ENCODE assay signal across 13 cellular contexts in genomic region chr6:4320860-4321259, GRCh38.
DNase-seq lines count a peak whose midpoint lies in the region; ATAC-seq and TF ChIP-seq lines count a peak whose summit lies in the region.
"Had no signal": no experiment of that assay in that cellular context is flagged by ENCODE, and none has a peak within 500 bp of the region (broad histone marks: within the 10 kb centered on the region; RNA-seq: fewer than 3 reads in every experiment).

No MANE protein-coding gene starts in this region.

- H3K4me1 ChIP-seq in CD8-positive, alpha-beta T cell (ENCODE audit: insufficient read depth, low read length), result no peaks in the 10 kb centered on the region

- ATAC-seq in CD8-positive, alpha-beta T cell, result no peak

- no peaks in the 10 kb centered on the region for H3K36me3 ChIP-seq in CD8-positive, alpha-beta T cell (ENCODE audit: insufficient read depth, low read length)

- no peak overlapping the region for H3K27ac Mint-ChIP-seq in CD8-positive, alpha-beta T cell
- H3K27ac Mint-ChIP-seq: activated B cell treated with CpG ODN at 0.5 μM for 24 hours; activated naive CD8-positive, alpha-beta T cell treated with anti-CD3 and anti-CD28 coated beads for 36 hours; immature natural killer cell had no signal

- CTCF ChIA-PET in HEK293T (lab: Yijun Ruan, JAX), result no interaction called here
- CTCF ChIA-PET in CD8-positive, alpha-beta T cell (lab: Charles Lee), result no interaction called here

- H3K27me3 Mint-ChIP-seq in CD8-positive, alpha-beta T cell (ENCODE audit: low read depth), result peaks cover 18% of the 10 kb centered on the region

- intact Hi-C loops in CD8-positive, alpha-beta T cell (cut with DNase I, micrococcal nuclease), result no loop called here

- H3K4me3 Mint-ChIP-seq in CD8-positive, alpha-beta T cell, result no peak overlapping the region
- H3K4me3 Mint-ChIP-seq: activated B cell treated with CpG ODN at 0.5 μM for 24 hours; activated naive CD8-positive, alpha-beta T cell treated with anti-CD3 and anti-CD28 coated beads for 36 hours; immature natural killer cell had no signal

- DNase-seq in HEK293T (ENCODE audit: extremely low spot score) (peak; percentile 43), amniotic epithelial cell (ENCODE audit: low read depth) (peak; percentile 100), kidney tubule cell (ENCODE audit: low spot score) (peak; percentile 87), mesenteric fat pad (ENCODE audit: low spot score) (no peak)
- no peak for DNase-seq in CD8-positive, alpha-beta T cell
- DNase-seq in stimulated activated CD4-positive, alpha-beta T cell treated with anti-CD3 and anti-CD28 coated beads, Interleukin-2, amount 100 ng/mL, for 24 hours, result no peak
- DNase-seq in stimulated activated CD4-positive, alpha-beta T cell treated with anti-CD3 and anti-CD28 coated beads, Interleukin-4, amount 100 ng/mL, for 24 hours, result no peak
- DNase-seq: activated B cell treated with CpG ODN at 0.5 μM for 24 hours; activated naive CD8-positive, alpha-beta T cell treated with anti-CD3 and anti-CD28 coated beads for 36 hours; immature natural killer cell; NCI-H446; stimulated activated CD4-positive, alpha-beta T cell treated with anti-CD3 and anti-CD28 coated beads, Interleukin-4, amount 100 ng/mL, for 4 hours had no signal

- no peaks in the 10 kb centered on the region for H3K4me1 Mint-ChIP-seq in CD8-positive, alpha-beta T cell (ENCODE audit: low read depth)
- H3K4me1 Mint-ChIP-seq: immature natural killer cell had no signal

- no peaks in the 10 kb centered on the region for H3K27me3 ChIP-seq in CD8-positive, alpha-beta T cell (ENCODE audit: insufficient read depth, low read length)

- no peaks in the 10 kb centered on the region for H3K36me3 Mint-ChIP-seq in CD8-positive, alpha-beta T cell
- H3K36me3 Mint-ChIP-seq: activated naive CD8-positive, alpha-beta T cell treated with anti-CD3 and anti-CD28 coated beads for 36 hours; immature natural killer cell had no signal

- H3K4me3 ChIP-seq in CD8-positive, alpha-beta T cell (ENCODE audit: low read depth, low read length), result no peak overlapping the region

- no peak for TF ChIP-seq CTCF in 22Rv1 (IDR thresholded peaks at IDR 0.05)
- TF ChIP-seq CTCF in CD8-positive, alpha-beta T cell (IDR thresholded peaks at IDR 0.05), result no peak

- peak overlapping the region; percentile 46 for H3K27ac ChIP-seq in 22Rv1
- no peak overlapping the region for H3K27ac ChIP-seq in CD8-positive, alpha-beta T cell (ENCODE audit: low read depth, low read length)

- POLR2A ChIA-PET in HEK293T (lab: Yijun Ruan, JAX), result no interaction called here
- POLR2A ChIA-PET in CD8-positive, alpha-beta T cell (lab: Charles Lee), result no interaction called here

- H3K9me3 ChIP-seq in CD8-positive, alpha-beta T cell (ENCODE audit: low read length), result no peaks in the 10 kb centered on the region

- H3K9me3 Mint-ChIP-seq in CD8-positive, alpha-beta T cell, result no peaks in the 10 kb centered on the region
- H3K9me3 Mint-ChIP-seq: activated B cell treated with CpG ODN at 0.5 μM for 24 hours; activated naive CD8-positive, alpha-beta T cell treated with anti-CD3 and anti-CD28 coated beads for 36 hours; immature natural killer cell had no signal

TF ChIP-seq in HEK293T, 16 proteins besides CTCF, POLR2A, EP300 and RAD21:
- TF ChIP-seq BHLHE40 (IDR thresholded peaks at IDR 0.05; ENCODE audit: borderline replicate concordance), result no peak
- peak; percentile 89 for TF ChIP-seq CTBP1 (IDR thresholded peaks at IDR 0.05; ENCODE audit: borderline replicate concordance)
- no peak for TF ChIP-seq TARDBP (IDR thresholded peaks at IDR 0.05)
- TF ChIP-seq FOXA1 (IDR thresholded peaks at IDR 0.05), result peak; percentile 95
- 0 out of 2 replicates have a peak, but pooled peaks have one; percentile 45 for TF ChIP-seq FOXM1 (IDR thresholded peaks at IDR 0.05; ENCODE audit: borderline replicate concordance)
- peak; percentile 58; the same call in 1 of the 2 replicates for TF ChIP-seq LEF1 (IDR thresholded peaks at IDR 0.05; ENCODE audit: borderline replicate concordance)
- TF ChIP-seq PKNOX1 (IDR thresholded peaks at IDR 0.05), result peak; percentile 96
- no peak for TF ChIP-seq ELF4 (IDR thresholded peaks at IDR 0.05)

Comparison
In these comparisons a context has a peak if more than half of its experiments do, and no peak if none do; other contexts are left out.
1. DNase-seq: peak in HEK293T (single experiment), amniotic epithelial cell (single experiment) and kidney tubule cell (single experiment); none in CD8-positive, alpha-beta T cell (0 of 7), stimulated activated CD4-positive, alpha-beta T cell treated with anti-CD3 and anti-CD28 coated beads, Interleukin-2, amount 100 ng/mL, for 24 hours (0 of 2), stimulated activated CD4-positive, alpha-beta T cell treated with anti-CD3 and anti-CD28 coated beads, Interleukin-4, amount 100 ng/mL, for 24 hours (single experiment) and mesenteric fat pad (single experiment).